8 cellular contexts compared by ENCODE assay signal in genomic region chr15:41773332-41773728, GRCh38. TPM values are rescaled to one million over a fixed set of nuclear protein-coding genes. Genes with fewer than 3 reads are reported as not detected.
A peak's percentile ranks its signal among the peaks of the same experiment; 100 is the strongest.
DNase-seq lines count a peak whose midpoint lies in the region; ATAC-seq, FAIRE-seq and TF ChIP-seq lines count a peak whose summit lies in the region.

No MANE protein-coding gene starts in this region.

- CTCF ChIA-PET in CD8-positive, alpha-beta memory T cell (lab: Charles Lee): interaction anchor here (0.6 to 9.3 kb wide), 43 partner anchors 9 to 358 kb away, joined by 3 to 167 read pairs (median 5); partner anchors contain the start of genes EHD4 and MGA

- H4K12ac ChIP-seq in trophoblast cell (ENCODE audit: low read depth, low read length): no peak overlapping the region

- no peaks in the 10 kb centered on the region for H3K36me3 ChIP-seq in CD8-positive, alpha-beta memory T cell (ENCODE audit: insufficient read depth, low read length)
- H3K36me3 ChIP-seq in OCI-LY1 (ENCODE audit: insufficient read depth, low read length) (no peaks in the 10 kb centered on the region), trophoblast cell (ENCODE audit: control insufficient read depth in 1 of 2, insufficient read depth in 2 of 2, low read length in 2 of 2) (peaks cover 0 to 2% of the 10 kb centered on the region in 2 experiments)

- peaks cover 47 to 57% (median 56%) of the 10 kb centered on the region in 3 donors for H3K4me1 Mint-ChIP-seq in CD8-positive, alpha-beta memory T cell
- H3K4me1 Mint-ChIP-seq in endothelial cell (ENCODE audit: unreplicated experiment): peaks cover 40% of the 10 kb centered on the region

- H2AFZ ChIP-seq in OCI-LY1 (ENCODE audit: low read length) (no peak overlapping the region), trophoblast cell (ENCODE audit: insufficient read depth, low read length, poor library complexity) (no peak overlapping the region)

- no peaks in the 10 kb centered on the region for H4K20me1 ChIP-seq in OCI-LY1 (ENCODE audit: insufficient read depth, low read length)

- H3K9me3 Mint-ChIP-seq in CD8-positive, alpha-beta memory T cell: no peaks in the 10 kb centered on the region
- H3K9me3 Mint-ChIP-seq in endothelial cell (ENCODE audit: unreplicated experiment): no peaks in the 10 kb centered on the region

- H3K9me3 ChIP-seq in CD8-positive, alpha-beta memory T cell (ENCODE audit: low read length): no peaks in the 10 kb centered on the region
- H3K9me3 ChIP-seq in OCI-LY1 (ENCODE audit: low read length) (no peaks in the 10 kb centered on the region), trophoblast cell (ENCODE audit: insufficient read depth, low read depth, low read length) (no peaks in the 10 kb centered on the region)

- H3K9ac ChIP-seq in OCI-LY1 (ENCODE audit: low read length) (peak overlapping the region; percentile 47), trophoblast cell (ENCODE audit: low read length) (no peak overlapping the region)

- no peak overlapping the region for H2BK120ac ChIP-seq in trophoblast cell (ENCODE audit: insufficient read depth, low read length, poor library complexity)

- peak overlapping the region; percentile 89 for H3K4me3 ChIP-seq in CD8-positive, alpha-beta memory T cell (ENCODE audit: low read length)
- H3K4me3 ChIP-seq in OCI-LY1 (ENCODE audit: low read depth, low read length, poor library complexity, severe bottlenecking) (peak overlapping the region; percentile 77), trophoblast cell (ENCODE audit: low read depth, low read length) (no peak overlapping the region)

- H4K91ac ChIP-seq in trophoblast cell (ENCODE audit: low read depth, low read length): no peak overlapping the region

- H3K27ac ChIP-seq in CD8-positive, alpha-beta memory T cell (ENCODE audit: low read depth, low read length): peak overlapping the region; percentile 68
- H3K27ac ChIP-seq in OCI-LY1 (ENCODE audit: low read depth, low read length, poor library complexity, severe bottlenecking): peak overlapping the region; percentile 79
- H3K27ac ChIP-seq in trophoblast cell (ENCODE audit: low read depth, low read length): peak overlapping the region; percentile 69

- H3K79me1 ChIP-seq in trophoblast cell (ENCODE audit: low read length): peaks cover 13% of the 10 kb centered on the region

- no peak for DNase-seq in CD8-positive, alpha-beta memory T cell
- DNase-seq in endothelial cell (ENCODE audit: low spot score) (no peak), trophoblast cell (no peak), frontal cortex (ENCODE audit: low spot score in 2 of 2) (no peak), amygdala (lab: John Stamatoyannopoulos, UW) (no peak)
- no peak for DNase-seq in central memory CD4-positive, alpha-beta T cell

- H3K4me2 ChIP-seq in OCI-LY1 (ENCODE audit: low read length): peak overlapping the region; percentile 84
- peak overlapping the region; percentile 80 for H3K4me2 ChIP-seq in trophoblast cell (ENCODE audit: low read length)

- no peaks in the 10 kb centered on the region for H3F3A ChIP-seq in OCI-LY1 (ENCODE audit: insufficient read depth, low read length)

- POLR2A ChIA-PET in CD8-positive, alpha-beta memory T cell (lab: Charles Lee): interaction anchor here (0.6 to 2.3 kb wide), 12 partner anchors 37 to 271 kb away, joined by 3 to 12 read pairs (median 4); partner anchors contain the start of genes EHD4 and MGA

- H3K27me3 Mint-ChIP-seq in CD8-positive, alpha-beta memory T cell: no peaks in the 10 kb centered on the region
- H3K27me3 Mint-ChIP-seq in endothelial cell (ENCODE audit: unreplicated experiment): peaks cover 4% of the 10 kb centered on the region

- peak overlapping the region; percentile 91 to 98 (median 95) for H3K4me3 Mint-ChIP-seq in CD8-positive, alpha-beta memory T cell
- peak overlapping the region; percentile 92 for H3K4me3 Mint-ChIP-seq in endothelial cell (ENCODE audit: unreplicated experiment)

- no peak overlapping the region for H3K23ac ChIP-seq in trophoblast cell (ENCODE audit: low read length)

- ATAC-seq in HG02678 (IDR thresholded peaks at IDR 0.05; ENCODE audit: unreplicated experiment): no peak

- H3K14ac ChIP-seq in trophoblast cell (ENCODE audit: low read length): no peak overlapping the region

- no peak overlapping the region for H4K8ac ChIP-seq in trophoblast cell (ENCODE audit: low read depth, low read length)

- no peak for FAIRE-seq in frontal cortex (lab: Jason Lieb, UNC)

- H2BK5ac ChIP-seq in trophoblast cell (ENCODE audit: low read depth, low read length, poor library complexity): no peak overlapping the region

- peaks cover 0 to 20% (median 4%) of the 10 kb centered on the region in 3 donors for H3K36me3 Mint-ChIP-seq in CD8-positive, alpha-beta memory T cell
- H3K36me3 Mint-ChIP-seq in endothelial cell (ENCODE audit: low read depth, unreplicated experiment): peaks cover 4% of the 10 kb centered on the region

- no peak overlapping the region for H2AK5ac ChIP-seq in trophoblast cell (ENCODE audit: low read length)

- peak overlapping the region; percentile 93 to 98 (median 96) for H3K27ac Mint-ChIP-seq in CD8-positive, alpha-beta memory T cell
- H3K27ac Mint-ChIP-seq in endothelial cell (ENCODE audit: unreplicated experiment): peak overlapping the region; percentile 83

- H3K27me3 ChIP-seq in CD8-positive, alpha-beta memory T cell (ENCODE audit: insufficient read depth, low read length, poor library complexity, severe bottlenecking): no peaks in the 10 kb centered on the region
- H3K27me3 ChIP-seq in OCI-LY1 (ENCODE audit: insufficient read depth, low read length) (no peaks in the 10 kb centered on the region), trophoblast cell (ENCODE audit: insufficient read depth, low read length) (no peaks in the 10 kb centered on the region)

- no peaks in the 10 kb centered on the region for H3K9me2 ChIP-seq in OCI-LY1 (ENCODE audit: low read depth, low read length)

- H2BK12ac ChIP-seq in trophoblast cell (ENCODE audit: low read length): no peak overlapping the region

- WGBS in trophoblast cell (ENCODE audit: extremely low coverage, insufficient coverage, insufficient read length): no CpG with 5 or more reads among the region's 5 CpGs

- TF ChIP-seq CTCF in OCI-LY1 (IDR thresholded peaks at IDR 0.05; ENCODE audit: low read length) (no peak), endothelial cell (IDR thresholded peaks at IDR 0.05; ENCODE audit: unreplicated experiment) (no peak)

- no peak overlapping the region for H3K4ac ChIP-seq in trophoblast cell (ENCODE audit: low read depth, low read length)

- peaks cover 44% of the 10 kb centered on the region for H3K4me1 ChIP-seq in CD8-positive, alpha-beta memory T cell (ENCODE audit: insufficient read depth, low read length)
- H3K4me1 ChIP-seq in OCI-LY1 (ENCODE audit: insufficient read depth, low read length, severe bottlenecking): peaks cover 49% of the 10 kb centered on the region
- peaks cover 2 to 17% of the 10 kb centered on the region in 2 experiments for H3K4me1 ChIP-seq in trophoblast cell (ENCODE audit: control insufficient read depth in 1 of 2, insufficient read depth in 2 of 2, low read length in 2 of 2)

- no peak overlapping the region for H3K18ac ChIP-seq in trophoblast cell (ENCODE audit: low read length)

- H3K79me2 ChIP-seq in OCI-LY1 (ENCODE audit: insufficient read depth, low read length): no peaks in the 10 kb centered on the region; the same call in 1 of the 2 replicates
- H3K79me2 ChIP-seq in trophoblast cell (ENCODE audit: control insufficient read depth, insufficient read depth, low read length, poor library complexity): peaks cover 5% of the 10 kb centered on the region

RNA-seq across cellular contexts. Expression of gene MAPKBP1, which starts 1.0 kb away (rescaled TPM):
- 10 to 100 TPM; 16.0 to 17.8 TPM for total RNA-seq in CD8-positive, alpha-beta memory T cell
- polyA plus RNA-seq in CD8-positive, alpha-beta memory T cell: 4.8 TPM
- 36.2 TPM for total RNA-seq in endothelial cell (ENCODE audit: unreplicated experiment)
- 19.2 and 19.4 TPM in 2 replicates for polyA plus RNA-seq in trophoblast cell (2013)
- 31.4 TPM for total RNA-seq in frontal cortex

RNA-seq across cellular contexts. Expression of gene JMJD7, which starts 54.6 kb away (rescaled TPM):
- 10 to 100 TPM; 14.4 to 15.0 TPM for total RNA-seq in CD8-positive, alpha-beta memory T cell
- polyA plus RNA-seq in CD8-positive, alpha-beta memory T cell: 25.5 TPM
- 13.8 TPM for total RNA-seq in endothelial cell (ENCODE audit: unreplicated experiment)
- polyA plus RNA-seq in trophoblast cell (2013): 6.6 and 7.8 TPM in 2 replicates
- 0.82 TPM for total RNA-seq in frontal cortex
